Comparison of ENCODE assay signal across 8 cellular contexts in the genomic region with DNA sequence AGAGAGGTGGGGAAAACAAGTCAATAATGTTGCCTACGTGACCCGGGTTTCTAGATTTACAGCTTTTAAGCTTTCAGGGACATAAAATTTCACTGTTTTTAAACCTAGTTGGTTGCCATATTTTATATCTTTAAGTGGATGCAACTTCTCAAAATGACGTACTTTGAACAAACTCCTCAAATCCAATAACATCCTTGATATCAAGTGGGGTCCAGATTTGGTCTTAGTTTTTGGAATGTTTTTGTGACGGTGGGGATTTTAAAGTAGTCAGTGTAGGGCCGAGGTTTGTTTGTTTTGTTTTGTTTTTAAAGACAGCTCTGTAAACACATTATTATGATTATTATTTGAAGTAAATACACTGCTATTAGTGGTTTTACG. TPM values are rescaled to one million over a fixed set of nuclear protein-coding genes. Genes with fewer than 3 reads are reported as not detected.
A peak's percentile ranks its signal among the peaks of the same experiment; 100 is the strongest.
DNase-seq lines count a peak whose midpoint lies in the region; ATAC-seq and TF ChIP-seq lines count a peak whose summit lies in the region.

No MANE protein-coding gene starts in this region.

- H3K9me2 ChIP-seq in SU-DHL-6 (replicated peaks; ENCODE audit: insufficient read depth, low read length) = no peaks in the 10 kb centered on the region

- peak; percentile 74 for DNase-seq in NCI-H1694 treated with DMSO at 0.1 percent for 48 hours (lab: John Stamatoyannopoulos, UW)
- no peak for DNase-seq in NCI-H1694 (lab: John Stamatoyannopoulos, UW)
- DNase-seq in fibroblast of villous mesenchyme (ENCODE audit: low read depth) = no peak
- DNase-seq in stimulated activated effector memory CD8-positive, alpha-beta T cell treated with anti-CD3 and anti-CD28 coated beads, Interleukin-12 subunit alpha, Interleukin-12 subunit beta, amount 100 ng/mL, for 72 hours (ENCODE audit: low spot score in 2 of 2) = no peak
- no peak for DNase-seq in NCI-H2227 (lab: John Stamatoyannopoulos, UW; ENCODE audit: unreplicated experiment)
- no peak for DNase-seq in NCI-H526 treated with DMSO at 0.1 percent for 48 hours (lab: John Stamatoyannopoulos, UW)
- no peak for DNase-seq in middle frontal gyrus (ENCODE audit: extremely low spot score, low spot score)

- no peaks in the 10 kb centered on the region for H3K9me3 Mint-ChIP-seq in stimulated activated effector memory CD8-positive, alpha-beta T cell treated with anti-CD3 and anti-CD28 coated beads, Interleukin-12 subunit alpha, Interleukin-12 subunit beta, amount 100 ng/mL, for 72 hours

- H3K4me2 ChIP-seq in SU-DHL-6 (ENCODE audit: low read depth, low read length, poor library complexity, severe bottlenecking) = peak overlapping the region; percentile 83

- H3K36me3 Mint-ChIP-seq in stimulated activated effector memory CD8-positive, alpha-beta T cell treated with anti-CD3 and anti-CD28 coated beads, Interleukin-12 subunit alpha, Interleukin-12 subunit beta, amount 100 ng/mL, for 72 hours = peaks cover 28% of the 10 kb centered on the region

- H3F3A ChIP-seq in SU-DHL-6 (ENCODE audit: insufficient read depth) = peaks cover 70% of the 10 kb centered on the region

- ATAC-seq in stimulated activated effector memory CD8-positive, alpha-beta T cell treated with anti-CD3 and anti-CD28 coated beads, Interleukin-12 subunit alpha, Interleukin-12 subunit beta, amount 100 ng/mL, for 72 hours = no peak

- peaks cover 12% of the 10 kb centered on the region for H4K20me1 ChIP-seq in SU-DHL-6 (ENCODE audit: low read depth, low read length)

- H3K27ac ChIP-seq in SU-DHL-6 (ENCODE audit: low read depth, low read length) = peak overlapping the region; percentile 99

- TF ChIP-seq CTCF in SU-DHL-6 (IDR thresholded peaks at IDR 0.05; ENCODE audit: insufficient read depth, low read length, poor library complexity, severe bottlenecking) (no peak), fibroblast of villous mesenchyme (IDR thresholded peaks at IDR 0.05; ENCODE audit: insufficient read depth, low read depth, low read length) (no peak)

- no peaks in the 10 kb centered on the region for H3K9me3 ChIP-seq in SU-DHL-6 (ENCODE audit: insufficient read depth, low read length)

- no peak overlapping the region for H2AFZ ChIP-seq in SU-DHL-6 (ENCODE audit: low read depth, low read length, severe bottlenecking)

- H3K36me3 ChIP-seq in SU-DHL-6 (ENCODE audit: low read length) = peaks cover 45% of the 10 kb centered on the region

- H3K27me3 ChIP-seq in SU-DHL-6 (ENCODE audit: low read length) = no peaks in the 10 kb centered on the region

- peak overlapping the region; percentile 94 for H3K4me3 ChIP-seq in SU-DHL-6 (ENCODE audit: insufficient read depth, low read length, poor library complexity, severe bottlenecking)
- peak overlapping the region; percentile 94 for H3K4me3 ChIP-seq in fibroblast of villous mesenchyme (ENCODE audit: low read depth, low read length)

- peaks cover 56% of the 10 kb centered on the region for H3K79me2 ChIP-seq in SU-DHL-6 (ENCODE audit: insufficient read depth, low read length)

- H3K9ac ChIP-seq in SU-DHL-6 (ENCODE audit: low read length) = peak overlapping the region; percentile 99

- peaks cover 18% of the 10 kb centered on the region for H3K4me1 Mint-ChIP-seq in stimulated activated effector memory CD8-positive, alpha-beta T cell treated with anti-CD3 and anti-CD28 coated beads, Interleukin-12 subunit alpha, Interleukin-12 subunit beta, amount 100 ng/mL, for 72 hours

- H3K4me3 Mint-ChIP-seq in stimulated activated effector memory CD8-positive, alpha-beta T cell treated with anti-CD3 and anti-CD28 coated beads, Interleukin-12 subunit alpha, Interleukin-12 subunit beta, amount 100 ng/mL, for 72 hours = peak overlapping the region; percentile 82

- H3K27ac Mint-ChIP-seq in stimulated activated effector memory CD8-positive, alpha-beta T cell treated with anti-CD3 and anti-CD28 coated beads, Interleukin-12 subunit alpha, Interleukin-12 subunit beta, amount 100 ng/mL, for 72 hours = peak overlapping the region; percentile 94

RNA-seq across cellular contexts. Expression of a gene that starts 0.5 kb away (rescaled TPM):
- total RNA-seq in fibroblast of villous mesenchyme = 18.0 and 19.0 TPM in 2 replicates

RNA-seq across cellular contexts. Expression of a gene that starts 10.4 kb away (rescaled TPM):
- 41.2 and 55.7 TPM in 2 replicates for total RNA-seq in fibroblast of villous mesenchyme
